In genomic region chr5:76838481-76839261, GRCh38 we compare ENCODE assay signal across 11 cellular contexts. TPM values are rescaled to one million over a fixed set of nuclear protein-coding genes. Genes with fewer than 3 reads are reported as not detected.
DNase-seq lines count a peak whose midpoint lies in the region; ATAC-seq and TF ChIP-seq lines count a peak whose summit lies in the region.
"Had no signal": no experiment of that assay in that cellular context is flagged by ENCODE, and none has a peak within 500 bp of the region (broad histone marks: within the 10 kb centered on the region; RNA-seq: fewer than 3 reads in every experiment).

No MANE protein-coding gene starts in this region.

- no peaks in the 10 kb centered on the region for H3K27me3 ChIP-seq in Caco-2 (replicated peaks; ENCODE audit: control insufficient read depth, insufficient read depth, low read length)
- H3K27me3 ChIP-seq in colonic mucosa = no peaks in the 10 kb centered on the region

- no peaks in the 10 kb centered on the region for H3K27me3 Mint-ChIP-seq in Caco-2 (ENCODE audit: insufficient read depth, unreplicated experiment)

- H3K4me3 ChIP-seq in Caco-2 (ENCODE audit: low read depth, low read length) (no peak overlapping the region), colonic mucosa (no peak overlapping the region), mucosa of descending colon (no peak overlapping the region)

- CTCF ChIA-PET in Caco-2 (lab: Charles Lee) = no interaction called here

- H3K9ac ChIP-seq in colonic mucosa (ENCODE audit: low read depth in 2 of 2, low read length in 2 of 2) = peak overlapping the region in 1 of 2 donors; percentile 6

- TF ChIP-seq CTCF in Caco-2 (IDR thresholded peaks at IDR 0.05; ENCODE audit: insufficient read depth in 1 of 2, low read depth in 1 of 2, low read length in 1 of 2, severe bottlenecking in 1 of 2, unreplicated experiment in 1 of 2) = no peak
- TF ChIP-seq CTCF in colonic mucosa (IDR thresholded peaks at IDR 0.05) = no peak
- no peak for TF ChIP-seq CTCF in mucosa of descending colon (IDR thresholded peaks at IDR 0.05)

- peak; percentile 93 for ATAC-seq in mucosa of descending colon
- no peak for ATAC-seq in GM21381 (IDR thresholded peaks at IDR 0.05; ENCODE audit: unreplicated experiment)
- ATAC-seq: activated naive CD8-positive, alpha-beta T cell treated with anti-CD3 and anti-CD28 coated beads, Interleukin-2, amount 50 U/mL, for 24 hours had no signal

- peaks cover 48% of the 10 kb centered on the region for H3K36me3 Mint-ChIP-seq in Caco-2 (ENCODE audit: insufficient read depth, unreplicated experiment)

- H3K9me3 ChIP-seq in Caco-2 = no peaks in the 10 kb centered on the region
- no peaks in the 10 kb centered on the region for H3K9me3 ChIP-seq in colonic mucosa
- H3K9me3 ChIP-seq in mucosa of descending colon = no peaks in the 10 kb centered on the region

- peaks cover 27% of the 10 kb centered on the region for H3K4me1 ChIP-seq in Caco-2
- H3K4me1 ChIP-seq in colonic mucosa = no peaks in the 10 kb centered on the region
- peaks cover 9% of the 10 kb centered on the region for H3K4me1 ChIP-seq in mucosa of descending colon (ENCODE audit: low read depth)

- intact Hi-C loops in Caco-2 (cut with micrococcal nuclease; ENCODE audit: unreplicated experiment) = no loop called here
- intact Hi-C loops in colonic mucosa (cut with DNase I) = no loop called here
- intact Hi-C loops in mucosa of descending colon (cut with DNase I, micrococcal nuclease) = no loop called here

- H3K4me3 Mint-ChIP-seq in Caco-2 (ENCODE audit: unreplicated experiment) = no peak overlapping the region
- H3K4me3 Mint-ChIP-seq: activated naive CD8-positive, alpha-beta T cell treated with anti-CD3 and anti-CD28 coated beads, Interleukin-2, amount 50 U/mL, for 24 hours had no signal

- H3K4me1 Mint-ChIP-seq in Caco-2 (ENCODE audit: low read depth, unreplicated experiment) = peaks cover 24% of the 10 kb centered on the region

- H3K27ac Mint-ChIP-seq in Caco-2 (ENCODE audit: unreplicated experiment) = peak overlapping the region; percentile 78
- H3K27ac Mint-ChIP-seq: activated naive CD8-positive, alpha-beta T cell treated with anti-CD3 and anti-CD28 coated beads, Interleukin-2, amount 50 U/mL, for 24 hours had no signal

- H3K9me3 Mint-ChIP-seq in Caco-2 (ENCODE audit: unreplicated experiment) = peaks cover 17% of the 10 kb centered on the region
- H3K9me3 Mint-ChIP-seq: activated naive CD8-positive, alpha-beta T cell treated with anti-CD3 and anti-CD28 coated beads, Interleukin-2, amount 50 U/mL, for 24 hours had no signal

- DNase-seq in Caco-2 = peak in 1 of 2 experiments; percentile 64
- DNase-seq in LoVo (ENCODE audit: low spot score) = peak; percentile 81
- peak; percentile 74 for DNase-seq in colonic mucosa
- peak in 1 of 3 donors; percentile 56 for DNase-seq in mucosa of descending colon
- no peak for DNase-seq in activated CD8-positive, alpha-beta memory T cell treated with anti-CD3 and anti-CD28 coated beads, Interleukin-2, amount 50 U/mL, for 4 hours
- DNase-seq in activated CD4-positive, alpha-beta T cell treated with anti-CD3 and anti-CD28 coated beads for 1 hour = no peak
- no peak for DNase-seq in anterior cingulate cortex (lab: John Stamatoyannopoulos, UW)
- DNase-seq: activated naive CD8-positive, alpha-beta T cell treated with anti-CD3 and anti-CD28 coated beads, Interleukin-2, amount 50 U/mL, for 24 hours; NCI-H1105 treated with DMSO at 0.1 percent for 48 hours; NCI-H510A had no signal

- no TSS peak for BruUV-seq in Caco-2 (replicated peaks; lab: Mats Ljungman, UMichigan)

- H3K36me3 ChIP-seq in Caco-2 (ENCODE audit: control insufficient read depth, insufficient read depth, low read length) (0 out of 2 replicates have a peak, but pooled peaks cover 2% of the 10 kb centered on the region), colonic mucosa (no peaks in the 10 kb centered on the region), mucosa of descending colon (ENCODE audit: low read depth) (no peaks in the 10 kb centered on the region)

- POLR2A ChIA-PET in Caco-2 (lab: Charles Lee) = no interaction called here

- H3K27ac ChIP-seq in colonic mucosa = peak overlapping the region; percentile 60

RNA-seq across cellular contexts. Expression of gene S100Z, which starts 11.1 kb away (rescaled TPM):
- total RNA-seq in Caco-2 (2022) = 0.66 TPM in 1 of 2 replicates, not detected in the other
- total RNA-seq in colonic mucosa = not detected
- total RNA-seq in mucosa of descending colon = under 1 TPM in 1 of 3 donors, not detected in 2; 0.78 TPM

RNA-seq across cellular contexts. Expression of gene F2RL1, which starts 19.8 kb away (rescaled TPM):
- 50.0 and 51.8 TPM in 2 replicates for total RNA-seq in Caco-2 (2022)
- total RNA-seq in colonic mucosa = 100 to 1,000 TPM in 1 of 2 donors, 10 to 100 TPM in 1; 87.0 to 139 TPM
- 100 to 1,000 TPM in 2 of 3 donors, 10 to 100 TPM in 1; 58.1 to 177 (median 128) TPM for total RNA-seq in mucosa of descending colon

Comparison
In these comparisons a context has a peak if more than half of its experiments do, and no peak if none do; other contexts are left out.
1. DNase-seq: peak in LoVo (single experiment) and colonic mucosa (single experiment); none in activated CD8-positive, alpha-beta memory T cell treated with anti-CD3 and anti-CD28 coated beads, Interleukin-2, amount 50 U/mL, for 4 hours (single experiment), activated CD4-positive, alpha-beta T cell treated with anti-CD3 and anti-CD28 coated beads for 1 hour (single experiment) and anterior cingulate cortex (0 of 58).